In the genomic region with DNA sequence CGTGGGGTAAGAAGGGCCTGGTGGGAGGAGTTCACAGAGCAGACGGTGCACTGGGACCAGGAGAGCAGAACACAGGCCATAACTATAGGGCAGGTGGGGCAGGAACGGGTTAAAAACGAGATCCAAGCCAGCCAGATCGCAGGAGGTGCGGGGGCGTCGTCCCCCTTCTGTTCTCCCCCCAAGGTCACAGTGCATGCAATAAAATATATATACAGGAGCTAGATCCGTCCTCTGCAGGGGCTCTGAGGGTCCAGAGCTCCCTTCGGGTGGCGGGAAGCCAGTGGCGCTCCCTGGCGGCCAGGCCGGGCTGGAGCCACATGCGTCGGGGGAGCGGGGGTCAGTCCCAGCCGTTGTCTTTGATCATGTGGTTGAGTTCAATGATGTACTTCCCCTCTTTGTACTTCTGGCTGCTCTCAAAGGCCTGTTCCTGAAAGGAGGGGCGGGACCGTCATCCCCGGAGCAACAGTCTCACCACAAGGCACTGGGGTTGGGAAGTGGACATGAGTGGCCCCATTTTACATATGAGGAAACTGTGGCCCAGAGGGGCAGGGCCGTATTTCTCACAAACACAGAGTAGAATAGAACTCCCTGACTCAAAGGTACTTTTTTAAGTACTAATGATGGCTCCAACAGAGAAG, we compare ENCODE assay signal across 8 cellular contexts. TPM values are rescaled to one million over a fixed set of nuclear protein-coding genes. Genes with fewer than 3 reads are reported as not detected.
DNase-seq lines count a peak whose midpoint lies in the region; ATAC-seq and TF ChIP-seq lines count a peak whose summit lies in the region.

No MANE protein-coding gene starts in this region.

- H3K4me3 Mint-ChIP-seq in activated naive CD4-positive, alpha-beta T cell treated with anti-CD3 and anti-CD28 coated beads for 36 hours, result peak overlapping the region; percentile 86

- WGBS in upper lobe of left lung, 2 donors, result 4% methylated on average over 12 to 22 of the region's 22 CpGs

- peaks cover 0 to 13% (median 6%) of the 10 kb centered on the region in 4 donors for H3K9me3 ChIP-seq in upper lobe of left lung

- ATAC-seq in GM21381 (IDR thresholded peaks at IDR 0.05; ENCODE audit: unreplicated experiment), result peak; percentile 43
- ATAC-seq in upper lobe of left lung (ENCODE audit: low FRiP score in 2 of 2), result peak; percentile 79 to 89

- H3K27ac Mint-ChIP-seq in activated naive CD4-positive, alpha-beta T cell treated with anti-CD3 and anti-CD28 coated beads for 36 hours, result peak overlapping the region; percentile 95

- no peaks in the 10 kb centered on the region for H3K27me3 Mint-ChIP-seq in activated naive CD4-positive, alpha-beta T cell treated with anti-CD3 and anti-CD28 coated beads for 36 hours (ENCODE audit: low read depth)

- peak in 1 of 4 donors; percentile 64 for TF ChIP-seq EP300 in upper lobe of left lung (IDR thresholded peaks at IDR 0.05)

- peak overlapping the region; percentile 81 to 99 (median 96) for H3K27ac ChIP-seq in upper lobe of left lung

- peaks cover 2 to 16% (median 9%) of the 10 kb centered on the region in 4 donors for H3K36me3 ChIP-seq in upper lobe of left lung

- H3K9me3 Mint-ChIP-seq in activated naive CD4-positive, alpha-beta T cell treated with anti-CD3 and anti-CD28 coated beads for 36 hours, result peaks cover 11% of the 10 kb centered on the region

- H3K4me1 ChIP-seq in upper lobe of left lung, result peaks cover 38 to 60% (median 45%) of the 10 kb centered on the region in 4 donors

- CTCF ChIA-PET in activated naive CD4-positive, alpha-beta T cell treated with anti-CD3 and anti-CD28 coated beads for 36 hours (lab: Charles Lee), result interaction anchor here (0.6 to 4.6 kb wide), 19 partner anchors 8 to 325 kb away, joined by 3 to 50 read pairs (median 5); partner anchors contain the start of genes ALDOA, CORO1A, GDPD3 and PPP4C

- DNase-seq in DMS 273 (lab: John Stamatoyannopoulos, UW; ENCODE audit: unreplicated experiment), result peak; percentile 89
- DNase-seq in HuH-7.5 (ENCODE audit: low spot score), result peak; percentile 96
- peak; percentile 95 for DNase-seq in RPMI8226
- peak; percentile 92 for DNase-seq in activated naive CD4-positive, alpha-beta T cell treated with anti-CD3 and anti-CD28 coated beads for 36 hours
- DNase-seq in globus pallidus (ENCODE audit: low spot score), result peak; percentile 84
- peak in 45 of 56 donors; percentile 15 to 74 (median 53) for DNase-seq in nucleus accumbens (lab: John Stamatoyannopoulos, UW)
- peak; percentile 95 to 96 for DNase-seq in upper lobe of left lung

- H3K36me3 Mint-ChIP-seq in activated naive CD4-positive, alpha-beta T cell treated with anti-CD3 and anti-CD28 coated beads for 36 hours (ENCODE audit: low read depth), result peaks cover 14% of the 10 kb centered on the region

- H3K4me3 ChIP-seq in upper lobe of left lung, result peak overlapping the region; percentile 14 to 58 (median 54)

- peak; percentile 58 to 84 (median 74) for TF ChIP-seq CTCF in upper lobe of left lung (IDR thresholded peaks at IDR 0.05)

- peak in 1 of 4 donors; percentile 40 for TF ChIP-seq POLR2A in upper lobe of left lung (IDR thresholded peaks at IDR 0.05)

- peaks cover 54% of the 10 kb centered on the region for H3K4me1 Mint-ChIP-seq in activated naive CD4-positive, alpha-beta T cell treated with anti-CD3 and anti-CD28 coated beads for 36 hours (ENCODE audit: low read depth)

- no peaks in the 10 kb centered on the region for H3K27me3 ChIP-seq in upper lobe of left lung

- intact Hi-C loops in activated naive CD4-positive, alpha-beta T cell treated with anti-CD3 and anti-CD28 coated beads for 36 hours (cut with micrococcal nuclease), result loop anchor here (1.0 kb wide), 7 partner anchors 17 to 566 kb away; partner anchors contain the start of genes ALDOA, CORO1A, FBRS and PPP4C

RNA-seq across cellular contexts. Expression of gene TBX6, which starts 0.8 kb away (rescaled TPM):
- 1 to 10 TPM; 3.6 to 4.7 TPM for total RNA-seq in activated naive CD4-positive, alpha-beta T cell treated with anti-CD3 and anti-CD28 coated beads for 36 hours
- total RNA-seq in upper lobe of left lung, result 1 to 10 TPM in 5 of 6 donors, under 1 TPM in 1; 0.69 to 9.4 (median 1.4) TPM

RNA-seq across cellular contexts. Expression of gene YPEL3, which starts 3.5 kb away (rescaled TPM):
- 10 to 100 TPM; 24.6 to 27.3 TPM for total RNA-seq in activated naive CD4-positive, alpha-beta T cell treated with anti-CD3 and anti-CD28 coated beads for 36 hours
- 100 to 1,000 TPM in 4 of 6 donors, 10 to 100 TPM in 2; 81.5 to 228 (median 116) TPM for total RNA-seq in upper lobe of left lung

RNA-seq across cellular contexts. Expression of gene PPP4C, which starts 16.7 kb away (rescaled TPM):
- total RNA-seq in activated naive CD4-positive, alpha-beta T cell treated with anti-CD3 and anti-CD28 coated beads for 36 hours, result 100 to 1,000 TPM; 104 to 105 TPM
- total RNA-seq in upper lobe of left lung, result 10 to 100 TPM; 44.4 to 99.4 (median 80.0) TPM

RNA-seq across cellular contexts. Expression of gene GDPD3, which starts 20.8 kb away (rescaled TPM):
- 10 to 100 TPM in 1 of 2 experiments, 1 to 10 TPM in 1; 9.1 to 10.3 TPM for total RNA-seq in activated naive CD4-positive, alpha-beta T cell treated with anti-CD3 and anti-CD28 coated beads for 36 hours
- 10 to 100 TPM in 2 of 6 donors, 1 to 10 TPM in 4; 1.1 to 17.8 (median 5.4) TPM for total RNA-seq in upper lobe of left lung

RNA-seq across cellular contexts. Expression of gene ALDOA, which starts 26.9 kb away (rescaled TPM):
- 1,000 to 10,000 TPM; 1,750 to 1,795 TPM for total RNA-seq in activated naive CD4-positive, alpha-beta T cell treated with anti-CD3 and anti-CD28 coated beads for 36 hours
- 100 to 1,000 TPM; 303 to 964 (median 731) TPM for total RNA-seq in upper lobe of left lung

Comparison
In these comparisons a context has a peak if more than half of its experiments do, and no peak if none do; other contexts are left out.
1. Peak in every context shown above with its lines: DNase-seq, ATAC-seq, H3K4me3 ChIP-seq and H3K27ac ChIP-seq.